Comparison of ENCODE assay signal across 8 cellular contexts in genomic region chrX:9466711-9467110, GRCh38. TPM values are rescaled to one million over a fixed set of nuclear protein-coding genes. Genes with fewer than 3 reads are reported as not detected.
DNase-seq lines count a peak whose midpoint lies in the region; ATAC-seq, FAIRE-seq and TF ChIP-seq lines count a peak whose summit lies in the region.

No MANE protein-coding gene starts in this region.

- POLR2A ChIA-PET in activated CD4-positive, alpha-beta T cell treated with anti-CD3 and anti-CD28 coated beads for 36 hours (lab: Charles Lee), result interaction anchor here (0.6 kb wide), 1 partner anchor 213 kb away, joined by 3 read pairs; no protein-coding TSS in a partner anchor
- POLR2A ChIA-PET in WTC11 (lab: Charles Lee), result no interaction called here

- H3K27ac Mint-ChIP-seq in activated CD4-positive, alpha-beta T cell treated with anti-CD3 and anti-CD28 coated beads for 36 hours, result peak overlapping the region; percentile 63
- no peak overlapping the region for H3K27ac Mint-ChIP-seq in WTC11
- H3K27ac Mint-ChIP-seq in stimulated activated naive CD8-positive, alpha-beta T cell treated with anti-CD3 and anti-CD28 coated beads, Interleukin-15, amount 100 ng/mL, for 72 hours, result peak overlapping the region in 1 of 2 donors; percentile 34

- CTCF ChIA-PET in activated CD4-positive, alpha-beta T cell treated with anti-CD3 and anti-CD28 coated beads for 36 hours (lab: Charles Lee), result no interaction called here
- CTCF ChIA-PET in WTC11 (lab: Charles Lee), result no interaction called here

- DNase-seq in activated CD4-positive, alpha-beta T cell treated with anti-CD3 and anti-CD28 coated beads for 36 hours, result no peak
- DNase-seq in activated CD4-positive, alpha-beta T cell treated with anti-CD3 and anti-CD28 coated beads, Interleukin-2, amount 50 U/mL, for 4 hours, result no peak
- DNase-seq in WTC11 (ENCODE audit: low spot score), result no peak
- no peak for DNase-seq in stimulated activated naive CD8-positive, alpha-beta T cell treated with anti-CD3 and anti-CD28 coated beads, Interleukin-15, amount 100 ng/mL, for 72 hours
- DNase-seq in H54 (ENCODE audit: insufficient read length, low spot score), result no peak
- DNase-seq in HPDE6-E6E7 (ENCODE audit: extremely low spot score), result no peak

- no peak for TF ChIP-seq CTCF in WTC11 (IDR thresholded peaks at IDR 0.05)

- no peaks in the 10 kb centered on the region for H3K9me3 ChIP-seq in iPS-18a (ENCODE audit: control insufficient read depth, low read depth, low read length)

- H3K36me3 Mint-ChIP-seq in activated CD4-positive, alpha-beta T cell treated with anti-CD3 and anti-CD28 coated beads for 36 hours (ENCODE audit: low read depth), result peaks cover 16% of the 10 kb centered on the region
- no peaks in the 10 kb centered on the region for H3K36me3 Mint-ChIP-seq in WTC11

- TF ChIP-seq POLR2A in H54 (IDR thresholded peaks at IDR 0.05; ENCODE audit: low read depth, low read length), result no peak

- H3K9ac ChIP-seq in iPS-18a (ENCODE audit: low read length), result peak overlapping the region; percentile 37

- H3K4me1 Mint-ChIP-seq in activated CD4-positive, alpha-beta T cell treated with anti-CD3 and anti-CD28 coated beads for 36 hours, result peaks cover 43% of the 10 kb centered on the region
- peaks cover 37% of the 10 kb centered on the region for H3K4me1 Mint-ChIP-seq in WTC11
- H3K4me1 Mint-ChIP-seq in stimulated activated naive CD8-positive, alpha-beta T cell treated with anti-CD3 and anti-CD28 coated beads, Interleukin-15, amount 100 ng/mL, for 72 hours, result peaks cover 41% of the 10 kb centered on the region

- ATAC-seq in activated CD4-positive, alpha-beta T cell treated with anti-CD3 and anti-CD28 coated beads for 36 hours, result no peak
- no peak for ATAC-seq in WTC11
- no peak for ATAC-seq in stimulated activated naive CD8-positive, alpha-beta T cell treated with anti-CD3 and anti-CD28 coated beads, Interleukin-15, amount 100 ng/mL, for 72 hours
- no peak for ATAC-seq in GM19455 (IDR thresholded peaks at IDR 0.05; ENCODE audit: unreplicated experiment)

- H3K4me1 ChIP-seq in iPS-18a (ENCODE audit: control insufficient read depth, low read depth, low read length), result peaks cover 38% of the 10 kb centered on the region

- H3K27me3 ChIP-seq in iPS-18a (ENCODE audit: control insufficient read depth, insufficient read depth, low read length), result peaks cover 23% of the 10 kb centered on the region

- no peak overlapping the region for H3K27ac ChIP-seq in iPS-18a (ENCODE audit: low read length)

- H3K4me3 ChIP-seq in iPS-18a (ENCODE audit: low read length), result peak overlapping the region; percentile 73

- no peaks in the 10 kb centered on the region for H3K27me3 Mint-ChIP-seq in activated CD4-positive, alpha-beta T cell treated with anti-CD3 and anti-CD28 coated beads for 36 hours
- peaks cover 15% of the 10 kb centered on the region for H3K27me3 Mint-ChIP-seq in WTC11 (ENCODE audit: low read depth)
- no peaks in the 10 kb centered on the region for H3K27me3 Mint-ChIP-seq in stimulated activated naive CD8-positive, alpha-beta T cell treated with anti-CD3 and anti-CD28 coated beads, Interleukin-15, amount 100 ng/mL, for 72 hours

- peak overlapping the region; percentile 74 for H3K4me3 Mint-ChIP-seq in activated CD4-positive, alpha-beta T cell treated with anti-CD3 and anti-CD28 coated beads for 36 hours
- peak overlapping the region; percentile 70 for H3K4me3 Mint-ChIP-seq in WTC11
- H3K4me3 Mint-ChIP-seq in stimulated activated naive CD8-positive, alpha-beta T cell treated with anti-CD3 and anti-CD28 coated beads, Interleukin-15, amount 100 ng/mL, for 72 hours, result peak overlapping the region; percentile 80 to 83

- H3K36me3 ChIP-seq in iPS-18a (ENCODE audit: control insufficient read depth, low read depth, low read length), result peaks cover 3% of the 10 kb centered on the region

- H3K9me3 Mint-ChIP-seq in activated CD4-positive, alpha-beta T cell treated with anti-CD3 and anti-CD28 coated beads for 36 hours (ENCODE audit: low read depth), result no peaks in the 10 kb centered on the region
- no peaks in the 10 kb centered on the region for H3K9me3 Mint-ChIP-seq in WTC11
- H3K9me3 Mint-ChIP-seq in stimulated activated naive CD8-positive, alpha-beta T cell treated with anti-CD3 and anti-CD28 coated beads, Interleukin-15, amount 100 ng/mL, for 72 hours, result no peaks in the 10 kb centered on the region

- intact Hi-C loops in activated CD4-positive, alpha-beta T cell treated with anti-CD3 and anti-CD28 coated beads for 36 hours (cut with DNase I, micrococcal nuclease), result loop anchor here (5.0 to 10.0 kb wide), 3 partner anchors 302 to 551 kb away; no protein-coding TSS in a partner anchor

- no peak for FAIRE-seq in H54 (lab: Jason Lieb, UNC)

TF ChIP-seq in WTC11, 78 proteins besides CTCF, POLR2A, EP300 and RAD21:
- TF ChIP-seq MAX (CRISPR knock-in tag; IDR thresholded peaks at IDR 0.05) (no peak), ZNF396 (CRISPR knock-in tag; IDR thresholded peaks at IDR 0.05; ENCODE audit: borderline replicate concordance) (no peak), ELF4 (CRISPR knock-in tag; IDR thresholded peaks at IDR 0.05; ENCODE audit: low read depth) (no peak), ZBTB43 (CRISPR knock-in tag; IDR thresholded peaks at IDR 0.05) (no peak), NFE2L1 (CRISPR knock-in tag; IDR thresholded peaks at IDR 0.05) (no peak), FOXP1 (CRISPR knock-in tag; IDR thresholded peaks at IDR 0.05; ENCODE audit: borderline replicate concordance) (no peak), CREB1 (CRISPR knock-in tag; IDR thresholded peaks at IDR 0.05) (no peak), NR1H2 (CRISPR knock-in tag; IDR thresholded peaks at IDR 0.05) (no peak), ZNF138 (CRISPR knock-in tag; conservative IDR thresholded peaks at IDR 0.05) (no peak), ATF6 (CRISPR knock-in tag; IDR thresholded peaks at IDR 0.05) (no peak)

RNA-seq across cellular contexts. Expression of gene TBL1X, which starts 1.9 kb away (rescaled TPM):
- total RNA-seq in activated CD4-positive, alpha-beta T cell treated with anti-CD3 and anti-CD28 coated beads for 36 hours, result 10 to 100 TPM; 21.2 to 24.2 TPM
- total RNA-seq in WTC11 (2021), result 22.2 to 27.7 TPM (median 24.1 TPM) in 3 replicates
